15 cellular contexts compared by ENCODE assay signal in genomic region chr4:32748498-32748897, GRCh38.
"Had no signal": no experiment of that assay in that cellular context is flagged by ENCODE, and none has a peak within 500 bp of the region (broad histone marks: within the 10 kb centered on the region; RNA-seq: fewer than 3 reads in every experiment).

No MANE protein-coding gene starts in this region.

- H3K27me3 ChIP-seq: dorsolateral prefrontal cortex, esophagus squamous epithelium, foreskin keratinocyte, pancreas had no signal

- H3K4me1 ChIP-seq: esophagus squamous epithelium, foreskin keratinocyte, pancreas had no signal

- DNase-seq: activated CD4-positive, alpha-beta memory T cell treated with anti-CD3 and anti-CD28 coated beads for 36 hours; activated CD4-positive, alpha-beta T cell treated with anti-CD3 and anti-CD28 coated beads for 1 hour; activated effector memory CD4-positive, alpha-beta T cell treated with anti-CD3 and anti-CD28 coated beads, Interleukin-2, amount 50 U/mL, for 16 hours; activated T-cell treated with anti-CD3 and anti-CD28 coated beads, Interleukin-2, amount 50 U/mL, for 4 hours; anterior cingulate cortex; dorsolateral prefrontal cortex; esophagus squamous epithelium; foreskin keratinocyte; retina; stimulated activated CD4-positive, alpha-beta T cell treated with anti-CD3 and anti-CD28 coated beads, Interleukin-15, amount 100 ng/mL, for 24 hours; stimulated activated CD4-positive, alpha-beta T cell treated with anti-CD3 and anti-CD28 coated beads, Interleukin-4, amount 100 ng/mL, for 24 hours; stimulated activated naive CD8-positive, alpha-beta T cell treated with anti-CD3 and anti-CD28 coated beads, Interleukin-15, amount 100 ng/mL, for 72 hours had no signal

- FAIRE-seq: keratinocyte had no signal

- H3K9me3 ChIP-seq: esophagus squamous epithelium, thoracic aorta had no signal

- H3K4me3 ChIP-seq: dorsolateral prefrontal cortex, esophagus squamous epithelium, pancreas, thoracic aorta had no signal

- H3K36me3 ChIP-seq: esophagus squamous epithelium, pancreas, thoracic aorta had no signal

- H3K27ac ChIP-seq: dorsolateral prefrontal cortex, esophagus squamous epithelium, foreskin keratinocyte, pancreas, thoracic aorta had no signal
